Comparison of ENCODE assay signal across 29 cellular contexts in the genomic region with DNA sequence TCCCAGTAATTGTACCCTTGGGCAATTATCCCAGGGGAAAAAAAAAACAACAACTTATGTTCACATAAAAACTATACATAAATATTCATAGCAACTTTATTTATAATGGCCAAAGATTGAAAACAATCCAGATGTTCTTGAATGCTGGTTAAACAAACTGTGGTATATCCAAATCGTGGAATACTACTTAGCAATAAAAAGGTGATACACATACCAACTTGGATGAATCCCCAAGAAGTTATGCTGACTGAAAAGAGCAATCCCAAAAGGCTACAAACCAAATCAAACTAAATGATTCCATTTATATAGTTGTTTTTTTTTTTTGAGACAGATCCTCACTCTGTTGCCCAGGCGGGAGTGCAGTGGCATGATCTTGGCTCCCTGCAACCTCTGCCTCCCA.
"Had no signal": no experiment of that assay in that cellular context is flagged by ENCODE, and none has a peak within 500 bp of the region (broad histone marks: within the 10 kb centered on the region; RNA-seq: fewer than 3 reads in every experiment).

No MANE protein-coding gene starts in this region.

- H3K36me3 ChIP-seq: stomach, suprapubic skin, thoracic aorta, thyroid gland, tibial artery, tibial nerve, transverse colon, upper lobe of left lung, upper lobe of right lung, uterus, vagina had no signal

- H3K9me3 ChIP-seq: suprapubic skin, testis, thoracic aorta, thyroid gland, transverse colon, upper lobe of left lung, upper lobe of right lung, uterus, vagina had no signal

- H3K27ac Mint-ChIP-seq: stimulated activated effector memory CD8-positive, alpha-beta T cell treated with anti-CD3 and anti-CD28 coated beads, Interleukin-12 subunit alpha, Interleukin-12 subunit beta, amount 100 ng/mL, for 72 hours; stimulated activated memory B cell treated with anti-CD40 and anti-IgM and Interleukin-4, amounts not matched to agents 10 μg/mL and 1 μg/mL and 100 μg/mL, for 72 hours; stimulated activated naive B cell treated with anti-CD40 and anti-IgM and Interleukin-4, amounts not matched to agents 10 μg/mL and 1 μg/mL and 100 μg/mL, for 72 hours; stimulated activated naive CD8-positive, alpha-beta T cell treated with anti-CD3 and anti-CD28 coated beads, Interleukin-15, amount 100 ng/mL, for 72 hours; stimulated activated naive CD8-positive, alpha-beta T cell treated with anti-CD3 and anti-CD28 coated beads, Interleukin-15, Interleukin-2, amounts not matched to agents 100 ng/mL and 50 ng/mL, for 24 hours; type B pancreatic cell had no signal

- ATAC-seq: stimulated activated effector memory CD8-positive, alpha-beta T cell treated with anti-CD3 and anti-CD28 coated beads, Interleukin-12 subunit alpha, Interleukin-12 subunit beta, amount 100 ng/mL, for 72 hours; stimulated activated memory B cell treated with anti-CD40 and anti-IgM and Interleukin-4, amounts not matched to agents 10 μg/mL and 1 μg/mL and 100 μg/mL, for 72 hours; stimulated activated naive B cell treated with anti-CD40 and anti-IgM and Interleukin-4, amounts not matched to agents 10 μg/mL and 1 μg/mL and 100 μg/mL, for 72 hours; stimulated activated naive CD8-positive, alpha-beta T cell treated with anti-CD3 and anti-CD28 coated beads, Interleukin-15, amount 100 ng/mL, for 72 hours; stimulated activated naive CD8-positive, alpha-beta T cell treated with anti-CD3 and anti-CD28 coated beads, Interleukin-15, Interleukin-2, amounts not matched to agents 100 U/mL and 50 U/mL, for 24 hours; upper lobe of right lung had no signal

- H3K27me3 ChIP-seq: stomach, suprapubic skin, testis, thyroid gland, tibial artery, tibial nerve, transverse colon, upper lobe of left lung, upper lobe of right lung, uterus, vagina had no signal

- H3K36me3 Mint-ChIP-seq: stimulated activated effector memory CD8-positive, alpha-beta T cell treated with anti-CD3 and anti-CD28 coated beads, Interleukin-12 subunit alpha, Interleukin-12 subunit beta, amount 100 ng/mL, for 72 hours; stimulated activated memory B cell treated with anti-CD40 and anti-IgM and Interleukin-4, amounts not matched to agents 10 μg/mL and 1 μg/mL and 100 μg/mL, for 72 hours had no signal

- H3K27ac ChIP-seq: suprapubic skin, testis, thoracic aorta, thyroid gland, tibial artery, tibial nerve, transverse colon, upper lobe of left lung, upper lobe of right lung, uterus, vagina had no signal

- DNase-seq: stimulated activated CD4-positive, alpha-beta T cell treated with anti-CD3 and anti-CD28 coated beads, Interleukin-2, amount 100 ng/mL, for 48 hours; stimulated activated CD4-positive, alpha-beta T cell treated with anti-CD3 and anti-CD28 coated beads, Interleukin-4, amount 100 ng/mL, for 1 hour; stimulated activated CD4-positive, alpha-beta T cell treated with anti-CD3 and anti-CD28 coated beads, Interleukin-4, amount 100 ng/mL, for 24 hours; stimulated activated CD4-positive, alpha-beta T cell treated with anti-CD3 and anti-CD28 coated beads, Interleukin-4, amount 100 ng/mL, for 4 hours; stimulated activated CD8-positive, alpha-beta memory T cell treated with anti-CD3 and anti-CD28 coated beads, Interleukin-4, amount 100 ng/mL, for 48 hours; stimulated activated naive B cell treated with anti-CD40 and anti-IgM and Interleukin-4, amounts not matched to agents 10 μg/mL and 1 μg/mL and 100 μg/mL, for 72 hours; stimulated activated naive CD4-positive, alpha-beta T cell; stimulated activated naive CD4-positive, alpha-beta T cell treated with Interleukin-2 at 50 U/mL for 16 hours; stimulated activated naive CD8-positive, alpha-beta T cell treated with anti-CD3 and anti-CD28 coated beads, Interleukin-15, amount 100 ng/mL, for 72 hours; stimulated activated naive CD8-positive, alpha-beta T cell treated with anti-CD3 and anti-CD28 coated beads, Interleukin-15, Interleukin-2, amounts not matched to agents 100 U/mL and 50 U/mL, for 24 hours; stomach; substantia nigra; testis; thyroid gland; tibial artery; transverse colon; trophoblast cell; upper lobe of left lung; upper lobe of right lung; uterus had no signal

- H3K4me3 ChIP-seq: stomach, suprapubic skin, testis, thoracic aorta, thyroid gland, tibial artery, tibial nerve, transverse colon, upper lobe of left lung, upper lobe of right lung, uterus, vagina had no signal

- FAIRE-seq: urothelium cell line had no signal

- H3K4me3 Mint-ChIP-seq: stimulated activated effector memory CD8-positive, alpha-beta T cell treated with anti-CD3 and anti-CD28 coated beads, Interleukin-12 subunit alpha, Interleukin-12 subunit beta, amount 100 ng/mL, for 72 hours; stimulated activated memory B cell treated with anti-CD40 and anti-IgM and Interleukin-4, amounts not matched to agents 10 μg/mL and 1 μg/mL and 100 μg/mL, for 72 hours; stimulated activated naive B cell treated with anti-CD40 and anti-IgM and Interleukin-4, amounts not matched to agents 10 μg/mL and 1 μg/mL and 100 μg/mL, for 72 hours; stimulated activated naive CD8-positive, alpha-beta T cell treated with anti-CD3 and anti-CD28 coated beads, Interleukin-15, amount 100 ng/mL, for 72 hours; stimulated activated naive CD8-positive, alpha-beta T cell treated with anti-CD3 and anti-CD28 coated beads, Interleukin-15, Interleukin-2, amounts not matched to agents 100 ng/mL and 50 ng/mL, for 24 hours; type B pancreatic cell had no signal

- H3K4me1 ChIP-seq: suprapubic skin, testis, tibial artery, tibial nerve, transverse colon, upper lobe of left lung, upper lobe of right lung, uterus, vagina had no signal

- H3K27me3 Mint-ChIP-seq: stimulated activated memory B cell treated with anti-CD40 and anti-IgM and Interleukin-4, amounts not matched to agents 10 μg/mL and 1 μg/mL and 100 μg/mL, for 72 hours; stimulated activated naive B cell treated with anti-CD40 and anti-IgM and Interleukin-4, amounts not matched to agents 10 μg/mL and 1 μg/mL and 100 μg/mL, for 72 hours; stimulated activated naive CD8-positive, alpha-beta T cell treated with anti-CD3 and anti-CD28 coated beads, Interleukin-15, amount 100 ng/mL, for 72 hours; stimulated activated naive CD8-positive, alpha-beta T cell treated with anti-CD3 and anti-CD28 coated beads, Interleukin-15, Interleukin-2, amounts not matched to agents 100 ng/mL and 50 ng/mL, for 24 hours; type B pancreatic cell had no signal

- H3K4me1 Mint-ChIP-seq: stimulated activated effector memory CD8-positive, alpha-beta T cell treated with anti-CD3 and anti-CD28 coated beads, Interleukin-12 subunit alpha, Interleukin-12 subunit beta, amount 100 ng/mL, for 72 hours; stimulated activated memory B cell treated with anti-CD40 and anti-IgM and Interleukin-4, amounts not matched to agents 10 μg/mL and 1 μg/mL and 100 μg/mL, for 72 hours; stimulated activated naive CD8-positive, alpha-beta T cell treated with anti-CD3 and anti-CD28 coated beads, Interleukin-15, amount 100 ng/mL, for 72 hours had no signal
